Comparison of ENCODE assay signal across 14 cellular contexts in the genomic region with DNA sequence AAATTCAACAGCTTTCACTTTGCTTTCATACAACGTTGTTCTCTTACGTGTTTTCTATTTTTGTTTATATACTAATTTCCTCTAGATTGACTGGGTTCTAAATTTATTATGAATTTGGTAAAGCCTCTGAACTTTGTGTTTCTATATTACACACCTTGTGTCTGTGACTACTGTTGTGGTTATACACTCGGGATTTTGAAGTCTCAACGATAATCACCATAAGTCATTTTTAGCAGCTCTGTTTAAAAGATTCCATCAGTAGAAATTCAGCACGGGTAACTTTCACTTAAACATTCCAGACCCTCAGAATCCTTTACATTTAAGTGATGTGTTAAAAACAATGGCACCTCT. TPM values are rescaled to one million over a fixed set of nuclear protein-coding genes. Genes with fewer than 3 reads are reported as not detected.
A peak's percentile ranks its signal among the peaks of the same experiment; 100 is the strongest.
DNase-seq lines count a peak whose midpoint lies in the region; ATAC-seq lines count a peak whose summit lies in the region.
"Had no signal": no experiment of that assay in that cellular context is flagged by ENCODE, and none has a peak within 500 bp of the region (broad histone marks: within the 10 kb centered on the region; RNA-seq: fewer than 3 reads in every experiment).

No MANE protein-coding gene starts in this region.

- H3K27ac Mint-ChIP-seq in activated CD4-positive, alpha-beta T cell treated with anti-CD3 and anti-CD28 coated beads, Interleukin-2, amount 10 ng/mL, durations not matched to agents 24 days and 14 days: peak overlapping the region; percentile 90
- H3K27ac Mint-ChIP-seq in T-helper 17 cell (peak overlapping the region; percentile 87), memory B cell (no peak overlapping the region)

- H3K36me3 Mint-ChIP-seq in activated CD4-positive, alpha-beta T cell treated with anti-CD3 and anti-CD28 coated beads, Interleukin-2, amount 10 ng/mL, durations not matched to agents 24 days and 14 days (ENCODE audit: low read depth): peaks cover 5% of the 10 kb centered on the region
- H3K36me3 Mint-ChIP-seq in T-helper 17 cell (ENCODE audit: low read depth) (no peaks in the 10 kb centered on the region), memory B cell (peaks cover 2% of the 10 kb centered on the region)

- peak overlapping the region; percentile 69 for H3K4me3 Mint-ChIP-seq in activated CD4-positive, alpha-beta T cell treated with anti-CD3 and anti-CD28 coated beads, Interleukin-2, amount 10 ng/mL, durations not matched to agents 24 days and 14 days
- H3K4me3 Mint-ChIP-seq in T-helper 17 cell (peak overlapping the region; percentile 74), memory B cell (peak overlapping the region; percentile 30)

- peaks cover 11% of the 10 kb centered on the region for H3K9me3 Mint-ChIP-seq in activated CD4-positive, alpha-beta T cell treated with anti-CD3 and anti-CD28 coated beads, Interleukin-2, amount 10 ng/mL, durations not matched to agents 24 days and 14 days
- peaks cover 3% of the 10 kb centered on the region for H3K9me3 Mint-ChIP-seq in memory B cell

- ATAC-seq in GM19351 (IDR thresholded peaks at IDR 0.05; ENCODE audit: unreplicated experiment) (peak; percentile 28), T-helper 17 cell (no peak), memory B cell (ENCODE audit: low read depth) (no peak), GM21367 (IDR thresholded peaks at IDR 0.05; ENCODE audit: unreplicated experiment) (no peak)
- ATAC-seq: PC-3 had no signal

- peaks cover 4% of the 10 kb centered on the region for H3K9me3 ChIP-seq in T-helper 17 cell (ENCODE audit: control insufficient read depth, low read length, poor library complexity, severe bottlenecking)

- intact Hi-C loops in activated CD4-positive, alpha-beta T cell treated with anti-CD3 and anti-CD28 coated beads, Interleukin-2, amount 10 ng/mL, durations not matched to agents 24 days and 14 days (cut with micrococcal nuclease): loop anchor here (1.0 to 5.0 kb wide), 3 partner anchors 56 to 909 kb away; no protein-coding TSS in a partner anchor

- H3K27me3 Mint-ChIP-seq in activated CD4-positive, alpha-beta T cell treated with anti-CD3 and anti-CD28 coated beads, Interleukin-2, amount 10 ng/mL, durations not matched to agents 24 days and 14 days: no peaks in the 10 kb centered on the region
- H3K27me3 Mint-ChIP-seq in T-helper 17 cell (peaks cover 4% of the 10 kb centered on the region), memory B cell (peaks cover 6% of the 10 kb centered on the region)

- H3K4me1 Mint-ChIP-seq in activated CD4-positive, alpha-beta T cell treated with anti-CD3 and anti-CD28 coated beads, Interleukin-2, amount 10 ng/mL, durations not matched to agents 24 days and 14 days: peaks cover 56% of the 10 kb centered on the region
- H3K4me1 Mint-ChIP-seq in T-helper 17 cell: peaks cover 28% of the 10 kb centered on the region
- peaks cover 11% of the 10 kb centered on the region for H3K4me1 Mint-ChIP-seq in memory B cell

- peak; percentile 53 for DNase-seq in activated CD4-positive, alpha-beta T cell treated with anti-CD3 and anti-CD28 coated beads, Interleukin-2, amount 10 ng/mL, durations not matched to agents 24 days and 14 days
- no peak for DNase-seq in activated CD4-positive, alpha-beta T cell treated with anti-CD3 and anti-CD28 coated beads for 48 hours
- DNase-seq in T-helper 17 cell (no peak), memory B cell (ENCODE audit: low spot score in 2 of 2) (no peak), LoVo (ENCODE audit: low spot score) (no peak), NCI-H146 (lab: John Stamatoyannopoulos, UW) (no peak)
- DNase-seq: caudate nucleus, islet precursor cell, midbrain, NCI-H1417 treated with DMSO at 0.1 percent for 48 hours, PC-3, substantia nigra had no signal

RNA-seq across cellular contexts. Expression of a gene that starts 31.8 kb away (rescaled TPM):
- 94.4 and 104 TPM in 2 replicates for total RNA-seq in activated CD4-positive, alpha-beta T cell treated with anti-CD3 and anti-CD28 coated beads, Interleukin-2, amount 10 ng/mL, durations not matched to agents 24 days and 14 days
- total RNA-seq in T-helper 17 cell: 10 to 100 TPM; 72.1 to 94.0 TPM
